Comparison of ENCODE assay signal across 5 cellular contexts in the genomic region with DNA sequence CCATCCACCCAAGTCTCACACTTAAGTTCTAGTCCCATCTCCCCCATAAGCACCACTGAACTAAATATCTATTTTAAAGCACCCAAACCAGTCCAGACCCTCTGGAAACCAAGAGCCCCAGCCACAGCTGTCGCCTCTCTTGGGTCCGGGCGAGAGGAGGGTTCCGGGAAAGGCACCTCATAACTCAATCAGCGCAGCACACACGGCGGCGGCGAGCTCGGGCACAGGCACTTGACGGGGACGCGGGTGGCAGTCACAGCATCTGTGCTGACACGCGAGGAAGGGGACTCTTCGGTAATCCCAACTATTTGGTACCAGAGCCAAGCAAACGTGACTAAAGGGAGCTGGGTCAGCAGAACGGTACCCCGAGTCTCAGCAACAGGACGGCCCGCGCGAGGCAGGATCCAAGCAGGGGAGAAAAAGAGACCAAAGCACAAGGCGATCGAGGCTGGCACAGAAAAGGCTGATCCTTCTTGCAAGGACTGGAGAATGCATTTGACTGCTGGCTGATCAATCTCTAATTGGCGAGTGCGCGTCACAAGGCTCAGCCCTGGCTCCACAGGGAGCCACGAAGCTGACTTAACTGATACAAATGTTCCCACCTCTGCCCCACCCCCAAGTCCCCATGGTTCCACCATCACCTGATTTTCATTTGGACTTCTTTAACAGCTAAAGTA.
DNase-seq lines count a peak whose midpoint lies in the region; FAIRE-seq and TF ChIP-seq lines count a peak whose summit lies in the region.
"Not testable (repeated sequence)": the region's sequence is repeated elsewhere in the genome, so short reads cannot be mapped to it uniquely, and the experiment has no call there.

No MANE protein-coding gene starts in this region.

- H3K27ac Mint-ChIP-seq in H9, result not testable (repeated sequence)

- H3K4me3 ChIP-seq in H1 (ENCODE audit: extremely low read depth in 1 of 4, insufficient read depth in 2 of 4, low read depth in 3 of 4, low read length in 4 of 4); kidney (ENCODE audit: low read length in 2 of 2): not testable (repeated sequence)

- POLR2A ChIA-PET in H1 (lab: Charles Lee; ENCODE audit: partially characterized antibody), result not testable (repeated sequence)

- peak; percentile 48 for FAIRE-seq in H1 (lab: Jason Lieb, UNC)
- not testable (repeated sequence) for FAIRE-seq in kidney (lab: Jason Lieb, UNC)

- not testable (repeated sequence) for H2BK15ac ChIP-seq in H9 (ENCODE audit: low read depth, low read length); H1 (ENCODE audit: low read length)

- H3K18ac ChIP-seq in H9 (ENCODE audit: insufficient read length, low read depth, low read length); H1 (ENCODE audit: extremely low read depth, low read length): not testable (repeated sequence)

- not testable (repeated sequence) for H2BK120ac ChIP-seq in H9 (ENCODE audit: low read depth, low read length, poor library complexity, severe bottlenecking); H1 (replicated peaks; ENCODE audit: low read depth, low read length)

- not testable (repeated sequence) for H3K27me3 ChIP-seq in H9 (ENCODE audit: insufficient read depth, low read length); H1 (replicated peaks in 1 of 4; ENCODE audit: control insufficient read depth in 3 of 4, extremely low read depth in 1 of 4, insufficient read depth in 3 of 4, low read length in 3 of 4)

- TF ChIP-seq EP300 in H1 (IDR thresholded peaks at IDR 0.05; ENCODE audit: borderline replicate concordance in 1 of 2, low read depth in 2 of 2, low read length in 2 of 2), result not testable (repeated sequence)

- H4K91ac ChIP-seq in H9 (ENCODE audit: insufficient read length, low read depth, low read length); H1 (replicated peaks; ENCODE audit: insufficient read length, low read length): not testable (repeated sequence)

- not testable (repeated sequence) for H3K79me2 ChIP-seq in H9 (ENCODE audit: insufficient read depth, low read length); H1 (ENCODE audit: control insufficient read depth in 1 of 2, insufficient read depth in 2 of 2, low read length in 2 of 2)

- not testable (repeated sequence) for H3K23ac ChIP-seq in H9 (ENCODE audit: insufficient read length, low read depth, low read length); H1 (ENCODE audit: insufficient read length)

- not testable (repeated sequence) for H2BK20ac ChIP-seq in H9 (ENCODE audit: low read depth, low read length, poor library complexity, severe bottlenecking); H1 (ENCODE audit: low read length)

- H3K9ac ChIP-seq in ES-I3 (ENCODE audit: low read depth, low read length), result peak overlapping the region; percentile 42; the same call in 1 of the 2 replicates
- not testable (repeated sequence) for H3K9ac ChIP-seq in H9 (ENCODE audit: extremely low read depth, insufficient read length, low read length); H1 (replicated peaks in 1 of 4; ENCODE audit: extremely low read depth in 1 of 4, low read depth in 3 of 4, low read length in 3 of 4); kidney (ENCODE audit: low read length in 2 of 2)

- H3K14ac ChIP-seq in H9 (ENCODE audit: insufficient read depth, low read length); H1 (ENCODE audit: insufficient read length): not testable (repeated sequence)

- H3K27me3 Mint-ChIP-seq in H9 (ENCODE audit: low read depth), result not testable (repeated sequence)

- H3K4me1 ChIP-seq in ES-I3 (ENCODE audit: insufficient read depth, low read length); H9 (ENCODE audit: insufficient read depth, low read length); H1 (replicated peaks in 1 of 4; ENCODE audit: control insufficient read depth in 3 of 4, insufficient read depth in 4 of 4, low read length in 3 of 4); kidney (ENCODE audit: control insufficient read depth in 1 of 2, insufficient read depth in 1 of 2, low read depth in 1 of 2, low read length in 2 of 2): not testable (repeated sequence)

- not testable (repeated sequence) for H3K36me3 Mint-ChIP-seq in H9 (ENCODE audit: insufficient read depth in 1 of 3, low read depth in 3 of 3)

- no CpG with 5 or more reads among the region's 29 CpGs for WGBS in H9 (ENCODE audit: extremely low coverage, insufficient read length, low lambda C conversion rate)
- 100% methylated on average over 3 of the region's 29 CpGs; no CpG with 5 or more reads in 1 of the 2 experiments for WGBS in H1 (ENCODE audit: extremely low coverage in 1 of 2, insufficient coverage in 1 of 2, insufficient read length in 1 of 2, insufficient replicate concordance in 2 of 2, low coverage in 1 of 2, low lambda C conversion rate in 2 of 2, missing lambda C conversion rate in 1 of 2), 2 experiments

- intact Hi-C loops in kidney (cut with DNase I); posterior vena cava (cut with DNase I): not testable (repeated sequence)

- H2BK5ac ChIP-seq in H9 (ENCODE audit: insufficient read length, low read length); H1 (ENCODE audit: low read depth, low read length): not testable (repeated sequence)

- not testable (repeated sequence) for H2BK12ac ChIP-seq in H9 (ENCODE audit: insufficient read length, low read depth, low read length); H1 (ENCODE audit: low read depth, low read length)

- not testable (repeated sequence) for TF ChIP-seq RAD21 in H1 (IDR thresholded peaks at IDR 0.05 in 1 of 2, conservative IDR thresholded peaks at IDR 0.05 in 1 of 2; ENCODE audit: low read depth in 2 of 2, low read length in 2 of 2)

- not testable (repeated sequence) for H3K56ac ChIP-seq in H9 (ENCODE audit: insufficient read length, low read depth, low read length); H1 (replicated peaks; ENCODE audit: insufficient read length, low read depth, low read length)

- not testable (repeated sequence) for H4K5ac ChIP-seq in H9 (ENCODE audit: insufficient read length, low read depth, low read length); H1 (ENCODE audit: insufficient read length, low read depth, low read length)

- TF ChIP-seq CTCF in H9 (conservative IDR thresholded peaks at IDR 0.05); H1 (IDR thresholded peaks at IDR 0.05; ENCODE audit: control extremely low read depth in 1 of 3, insufficient read depth in 1 of 3, low read depth in 1 of 3, low read length in 3 of 3); kidney (IDR thresholded peaks at IDR 0.05; ENCODE audit: borderline replicate concordance, extremely low read depth, insufficient read depth): not testable (repeated sequence)

- DNase-seq in H9, result peak; percentile 25
- DNase-seq in H1 (ENCODE audit: low read depth in 1 of 2, low spot score in 2 of 2), result peak in 1 of 2 experiments; percentile 33
- peak; percentile 33 for DNase-seq in kidney
- DNase-seq in posterior vena cava (ENCODE audit: low spot score), result peak; percentile 61

- not testable (repeated sequence) for H3K4me3 Mint-ChIP-seq in H9

- not testable (repeated sequence) for H3K4me1 Mint-ChIP-seq in H9

- H3K4ac ChIP-seq in H9 (ENCODE audit: low read depth, low read length); H1 (replicated peaks; ENCODE audit: insufficient read length, low read depth, low read length): not testable (repeated sequence)

- H3K79me1 ChIP-seq in H9 (ENCODE audit: insufficient read depth, low read depth, low read length, poor library complexity, severe bottlenecking); H1 (ENCODE audit: low read depth, low read length): not testable (repeated sequence)

- H3T11ph ChIP-seq in H9 (ENCODE audit: low read length), result not testable (repeated sequence)

- not testable (repeated sequence) for H3K9me3 ChIP-seq in ES-I3 (ENCODE audit: control insufficient read depth, insufficient read depth, low read length); H9 (ENCODE audit: control insufficient read depth, low read depth, low read length); H1 (ENCODE audit: insufficient read depth in 2 of 2, low read depth in 1 of 2, low read length in 1 of 2); kidney (ENCODE audit: control insufficient read depth in 1 of 2, low read length in 2 of 2)

- not testable (repeated sequence) for H3K4me2 ChIP-seq in H9 (ENCODE audit: insufficient read depth, insufficient read length, low read length); H1 (ENCODE audit: insufficient read depth in 1 of 2, low read depth in 2 of 2, low read length in 2 of 2)

- H3K27ac ChIP-seq in H9 (ENCODE audit: insufficient read length, low read depth, low read length); H1 (ENCODE audit: low read depth, low read length); kidney (ENCODE audit: low read depth in 2 of 2, low read length in 2 of 2): not testable (repeated sequence)

- not testable (repeated sequence) for TF ChIP-seq POLR2A in H1 (IDR thresholded peaks at IDR 0.05; ENCODE audit: control extremely low read depth in 1 of 2, low read depth in 2 of 2, low read length in 2 of 2)

- H4K8ac ChIP-seq in H9 (replicated peaks; ENCODE audit: insufficient read length, low read depth, low read length); H1 (ENCODE audit: extremely low read depth, insufficient read depth, low read length): not testable (repeated sequence)

- CTCF ChIA-PET in H1 (lab: Charles Lee; ENCODE audit: partially characterized antibody), result interaction anchor here (0.9 kb wide), 1 partner anchor 474 kb away, joined by 3 read pairs; no protein-coding TSS in a partner anchor

- H2AFZ ChIP-seq in H9 (ENCODE audit: low read length); H1 (ENCODE audit: low read length): not testable (repeated sequence)

- H3K23me2 ChIP-seq in H9 (ENCODE audit: insufficient read length, low read depth, low read length, poor library complexity, severe bottlenecking); H1 (ENCODE audit: low read depth, low read length): not testable (repeated sequence)

- not testable (repeated sequence) for H4K20me1 ChIP-seq in H9 (ENCODE audit: control insufficient read depth, insufficient read depth, insufficient read length); H1 (replicated peaks in 1 of 2; ENCODE audit: control insufficient read depth in 1 of 2, insufficient read depth in 2 of 2, low read length in 2 of 2)

- not testable (repeated sequence) for H3K36me3 ChIP-seq in ES-I3 (ENCODE audit: insufficient read depth, low read length); H1 (ENCODE audit: control insufficient read depth in 2 of 4, insufficient read depth in 4 of 4, low read length in 3 of 4); kidney (ENCODE audit: control insufficient read depth in 1 of 2, insufficient read depth in 2 of 2, low read length in 2 of 2)

- H2AK5ac ChIP-seq in H9 (ENCODE audit: insufficient read length, low read length); H1 (ENCODE audit: low read depth, low read length): not testable (repeated sequence)

- not testable (repeated sequence) for H3K9me3 Mint-ChIP-seq in H9
